ENCODE assay signal across 1 cellular context in the genomic region with DNA sequence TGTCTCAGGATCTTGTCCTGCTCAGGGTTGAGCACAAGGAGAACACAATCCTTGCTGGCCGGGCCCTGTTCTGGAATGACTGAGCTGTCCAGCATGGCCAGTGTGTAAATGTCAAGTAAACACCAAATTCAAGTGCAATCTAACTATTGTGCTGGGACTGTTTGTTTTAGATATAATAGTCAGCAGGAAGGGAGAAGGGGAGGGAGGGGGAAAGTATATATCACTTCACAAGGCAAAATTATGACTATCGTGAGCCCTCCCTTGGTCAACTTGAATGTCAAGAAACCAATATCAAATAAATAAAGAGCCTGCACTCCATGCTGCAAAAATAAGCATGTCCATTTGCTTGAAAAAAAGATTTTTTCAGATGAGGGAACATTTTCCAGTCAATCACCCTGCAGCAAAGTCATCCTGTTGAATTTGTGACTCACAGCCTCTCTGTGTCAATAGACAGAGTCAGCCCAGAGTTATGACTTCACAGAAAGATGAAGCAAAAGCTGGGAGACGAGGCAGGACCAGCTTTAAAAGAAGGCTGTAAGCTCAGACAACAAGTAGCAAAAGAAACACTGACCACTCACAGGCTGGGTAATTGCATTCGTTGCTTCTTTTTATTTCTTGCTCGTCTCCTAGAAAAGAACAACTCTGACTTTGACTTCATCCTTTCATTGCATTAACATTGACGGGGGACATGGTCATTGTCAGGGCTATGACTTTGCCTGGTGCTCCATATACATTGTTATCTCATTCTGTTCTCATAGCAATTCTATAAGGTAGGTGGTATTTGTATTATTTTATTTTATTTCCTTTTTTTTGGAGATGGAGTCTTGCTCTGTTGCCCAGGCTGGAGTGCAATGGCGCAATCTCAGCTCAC.
TF ChIP-seq lines count a peak whose summit lies in the region.

No MANE protein-coding gene starts in this region.

TF ChIP-seq in H1, 55 proteins besides CTCF, POLR2A, EP300 and RAD21 (continued from another document):
- TF ChIP-seq SAP30 (IDR thresholded peaks at IDR 0.05; ENCODE audit: insufficient read depth, insufficient replicate concordance, low read length) (no peak), EGR1 (IDR thresholded peaks at IDR 0.05; ENCODE audit: borderline replicate concordance, low read depth, low read length) (no peak), CBX8 (IDR thresholded peaks at IDR 0.05; ENCODE audit: borderline replicate concordance, low read depth, low read length) (no peak), SIX5 (IDR thresholded peaks at IDR 0.05; ENCODE audit: low read depth, low read length) (no peak), KDM4A (IDR thresholded peaks at IDR 0.05; ENCODE audit: low read depth, low read length, severe bottlenecking) (no peak), E2F6 (IDR thresholded peaks at IDR 0.05) (no peak), HDAC2 (IDR thresholded peaks at IDR 0.05; ENCODE audit: borderline replicate concordance in 1 of 2, low read depth in 2 of 2, low read length in 2 of 2) (no peak), POU5F1 (IDR thresholded peaks at IDR 0.05; ENCODE audit: low read depth, low read length) (no peak), BACH1 (IDR thresholded peaks at IDR 0.05; ENCODE audit: low read length) (no peak), HDAC6 (IDR thresholded peaks at IDR 0.05; ENCODE audit: low read depth, low read length) (no peak), SUZ12 (IDR thresholded peaks at IDR 0.05; ENCODE audit: low read length) (no peak), NRF1 (IDR thresholded peaks at IDR 0.05; ENCODE audit: low read depth, low read length) (no peak), CBX5 (IDR thresholded peaks at IDR 0.05; ENCODE audit: low read depth, low read length) (no peak)
- TF ChIP-seq, protein P1, sequence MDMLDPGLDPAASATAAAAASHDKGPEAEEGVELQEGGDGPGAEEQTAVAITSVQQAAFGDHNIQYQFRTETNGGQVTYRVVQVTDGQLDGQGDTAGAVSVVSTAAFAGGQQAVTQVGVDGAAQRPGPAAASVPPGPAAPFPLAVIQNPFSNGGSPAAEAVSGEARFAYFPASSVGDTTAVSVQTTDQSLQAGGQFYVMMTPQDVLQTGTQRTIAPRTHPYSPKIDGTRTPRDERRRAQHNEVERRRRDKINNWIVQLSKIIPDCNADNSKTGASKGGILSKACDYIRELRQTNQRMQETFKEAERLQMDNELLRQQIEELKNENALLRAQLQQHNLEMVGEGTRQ (IDR thresholded peaks at IDR 0.05; ENCODE audit: low read length) = no peak
- TF ChIP-seq, protein P2, sequence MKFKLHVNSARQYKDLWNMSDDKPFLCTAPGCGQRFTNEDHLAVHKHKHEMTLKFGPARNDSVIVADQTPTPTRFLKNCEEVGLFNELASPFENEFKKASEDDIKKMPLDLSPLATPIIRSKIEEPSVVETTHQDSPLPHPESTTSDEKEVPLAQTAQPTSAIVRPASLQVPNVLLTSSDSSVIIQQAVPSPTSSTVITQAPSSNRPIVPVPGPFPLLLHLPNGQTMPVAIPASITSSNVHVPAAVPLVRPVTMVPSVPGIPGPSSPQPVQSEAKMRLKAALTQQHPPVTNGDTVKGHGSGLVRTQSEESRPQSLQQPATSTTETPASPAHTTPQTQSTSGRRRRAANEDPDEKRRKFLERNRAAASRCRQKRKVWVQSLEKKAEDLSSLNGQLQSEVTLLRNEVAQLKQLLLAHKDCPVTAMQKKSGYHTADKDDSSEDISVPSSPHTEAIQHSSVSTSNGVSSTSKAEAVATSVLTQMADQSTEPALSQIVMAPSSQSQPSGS (IDR thresholded peaks at IDR 0.05; ENCODE audit: low read length) = no peak
